In the genomic region with DNA sequence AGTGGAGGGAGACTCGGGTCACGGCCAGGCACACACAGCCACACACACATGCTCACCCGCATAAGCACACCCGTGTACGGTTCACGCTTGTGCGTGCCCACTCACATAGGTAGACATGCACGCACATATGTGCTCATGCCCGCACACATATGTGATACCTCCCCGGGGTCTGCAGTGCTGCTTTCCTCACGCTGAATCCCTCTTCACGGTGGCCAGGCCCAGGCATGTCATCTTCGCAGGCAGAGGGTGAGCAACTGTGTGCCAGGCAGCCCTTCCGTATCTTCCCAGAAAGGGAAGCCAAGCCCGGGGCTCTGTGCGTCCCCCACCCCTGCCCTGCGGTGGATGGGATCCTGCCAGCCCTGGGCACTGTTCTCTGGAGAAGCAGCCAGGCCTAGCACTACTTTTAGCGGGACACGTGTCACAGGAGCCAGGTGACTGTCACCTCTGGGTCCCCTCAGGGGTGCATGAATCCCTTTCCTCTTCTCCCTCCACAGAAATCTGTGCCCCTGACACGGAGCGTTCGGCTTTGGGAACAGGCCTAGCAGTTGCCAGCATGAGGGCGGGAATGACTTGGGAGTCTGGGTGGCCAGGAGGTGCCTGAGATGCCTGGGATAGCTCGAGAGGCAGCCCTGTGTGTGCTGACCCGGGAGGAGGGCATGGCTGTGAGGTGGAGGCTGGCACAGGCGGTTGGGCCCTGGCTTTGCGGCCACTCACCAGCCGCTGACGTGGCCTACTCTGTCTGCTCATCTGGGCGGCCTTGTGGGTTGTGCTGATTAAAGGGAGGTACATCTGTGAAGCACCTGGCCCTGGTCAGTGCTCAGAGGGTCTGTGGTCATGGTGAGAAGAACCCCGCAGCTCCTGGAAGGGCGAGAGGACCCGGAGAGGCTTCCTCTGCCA, we compare ENCODE assay signal across 17 cellular contexts. TPM values are rescaled to one million over a fixed set of nuclear protein-coding genes. Genes with fewer than 3 reads are reported as not detected.
A peak's percentile ranks its signal among the peaks of the same experiment; 100 is the strongest.
DNase-seq lines count a peak whose midpoint lies in the region; ATAC-seq and TF ChIP-seq lines count a peak whose summit lies in the region.
"Had no signal": no experiment of that assay in that cellular context is flagged by ENCODE, and none has a peak within 500 bp of the region (broad histone marks: within the 10 kb centered on the region; RNA-seq: fewer than 3 reads in every experiment).

No MANE protein-coding gene starts in this region.

- POLR2A ChIA-PET in RWPE1 (lab: Yijun Ruan, JAX; ENCODE audit: low non-redundant PET) = no interaction called here
- POLR2A ChIA-PET in activated CD4-positive, alpha-beta memory T cell treated with anti-CD3 and anti-CD28 coated beads, Interleukin-2, amount 10 ng/mL, durations not matched to agents 7 days and 5 days (lab: Charles Lee) = no interaction called here

- peaks cover 26 to 37% of the 10 kb centered on the region in 2 donors for H3K4me1 ChIP-seq in left lung
- peaks cover 28 to 34% of the 10 kb centered on the region in 2 donors for H3K4me1 ChIP-seq in gastrocnemius medialis
- H3K4me1 ChIP-seq in mucosa of descending colon (ENCODE audit: low read depth) = no peaks in the 10 kb centered on the region

- ATAC-seq in left lung = peak; percentile 74
- ATAC-seq in gastrocnemius medialis = peak; percentile 16 to 28
- no peak for ATAC-seq in mucosa of descending colon
- no peak for ATAC-seq in activated CD4-positive, CD25-positive, alpha-beta regulatory T cell treated with anti-CD3 and anti-CD28 coated beads, Interleukin-2, amount 50 U/mL, for 24 hours
- no peak for ATAC-seq in HG03442 (IDR thresholded peaks at IDR 0.05; ENCODE audit: unreplicated experiment)

- no peak overlapping the region for H3K4me3 Mint-ChIP-seq in activated CD4-positive, alpha-beta memory T cell treated with anti-CD3 and anti-CD28 coated beads, Interleukin-2, amount 10 ng/mL, durations not matched to agents 7 days and 5 days
- H3K4me3 Mint-ChIP-seq: activated CD4-positive, alpha-beta T cell treated with anti-CD3 and anti-CD28 coated beads, Interleukin-2, amount 10 ng/mL, durations not matched to agents 24 days and 14 days; activated T-helper 1 cell treated with anti-CD3 and anti-CD28 coated beads, Interleukin-12 subunit alpha, Interleukin-12 subunit beta, Interleukin-2, Interleukin-4 antibody, amounts not matched to agents 30 ng/mL and 10 ng/mL and 1 ng/mL, durations not matched to agents 14 hours and 24 hours and 36 hours; IgD-negative memory B cell; T-helper 1 cell treated with Interleukin-12 subunit alpha and Interleukin-12 subunit beta and Interleukin-4 antibody, amounts not matched to agents 30 μg/mL and 1 μg/mL, for 36 hours had no signal

- TF ChIP-seq CTCF in RWPE1 (conservative IDR thresholded peaks at IDR 0.05; ENCODE audit: low read depth) = no peak
- no peak for TF ChIP-seq CTCF in epithelial cell of esophagus (IDR thresholded peaks at IDR 0.05; ENCODE audit: insufficient read depth, low read depth, low read length, missing control alignments)
- TF ChIP-seq CTCF in left lung (IDR thresholded peaks at IDR 0.05) = no peak
- no peak for TF ChIP-seq CTCF in gastrocnemius medialis (IDR thresholded peaks at IDR 0.05 in 4 of 5, conservative IDR thresholded peaks at IDR 0.05 in 1 of 5)
- no peak for TF ChIP-seq CTCF in mucosa of descending colon (IDR thresholded peaks at IDR 0.05)

- DNase-seq in RWPE1 (ENCODE audit: low spot score) (no peak), epithelial cell of esophagus (ENCODE audit: low read depth) (peak; percentile 59), left lung (peak in 1 of 2 donors; percentile 73), gastrocnemius medialis (peak in 1 of 2 donors; percentile 45), mucosa of descending colon (no peak)
- no peak for DNase-seq in activated CD4-positive, alpha-beta memory T cell treated with anti-CD3 and anti-CD28 coated beads, Interleukin-2, amount 10 ng/mL, durations not matched to agents 7 days and 5 days
- DNase-seq: activated CD4-positive, alpha-beta T cell treated with anti-CD3 and anti-CD28 coated beads, Interleukin-2, amount 10 ng/mL, durations not matched to agents 24 days and 14 days; DMS153; NCI-H1105 treated with DMSO at 0.1 percent for 48 hours; NCI-H345; PC-9 had no signal

- CTCF ChIA-PET in RWPE1 (lab: Yijun Ruan, JAX) = interaction anchor here (0.6 kb wide), 2 partner anchors 18 to 19 kb away, joined by 3 read pairs; no protein-coding TSS in a partner anchor
- CTCF ChIA-PET in activated CD4-positive, alpha-beta memory T cell treated with anti-CD3 and anti-CD28 coated beads, Interleukin-2, amount 10 ng/mL, durations not matched to agents 7 days and 5 days (lab: Charles Lee) = no interaction called here

- intact Hi-C loops in left lung (cut with DNase I) (no loop called here), gastrocnemius medialis (cut with DNase I; ENCODE audit: low total_unique reads) (no loop called here), mucosa of descending colon (cut with DNase I, micrococcal nuclease) (no loop called here)

- in situ Hi-C loops in gastrocnemius medialis (cut with MboI; ENCODE audit: low sequenced_read_pairs in 4 of 4) = no loop called here

- H3K4me3 ChIP-seq in epithelial cell of esophagus (ENCODE audit: low read length) = no peak overlapping the region
- H3K4me3 ChIP-seq in left lung = no peak overlapping the region
- no peak overlapping the region for H3K4me3 ChIP-seq in gastrocnemius medialis
- H3K4me3 ChIP-seq in mucosa of descending colon = no peak overlapping the region
- H3K4me3 ChIP-seq: esophagus muscularis mucosa, PC-9 had no signal

- no peak for TF ChIP-seq POLR2A in gastrocnemius medialis (IDR thresholded peaks at IDR 0.05)

- no peaks in the 10 kb centered on the region for H3K9me3 Mint-ChIP-seq in activated CD4-positive, alpha-beta memory T cell treated with anti-CD3 and anti-CD28 coated beads, Interleukin-2, amount 10 ng/mL, durations not matched to agents 7 days and 5 days
- H3K9me3 Mint-ChIP-seq: activated CD4-positive, alpha-beta T cell treated with anti-CD3 and anti-CD28 coated beads, Interleukin-2, amount 10 ng/mL, durations not matched to agents 24 days and 14 days; activated T-helper 1 cell treated with anti-CD3 and anti-CD28 coated beads, Interleukin-12 subunit alpha, Interleukin-12 subunit beta, Interleukin-2, Interleukin-4 antibody, amounts not matched to agents 30 ng/mL and 10 ng/mL and 1 ng/mL, durations not matched to agents 14 hours and 24 hours and 36 hours; IgD-negative memory B cell; T-helper 1 cell treated with Interleukin-12 subunit alpha and Interleukin-12 subunit beta and Interleukin-4 antibody, amounts not matched to agents 30 μg/mL and 1 μg/mL, for 36 hours had no signal

- H3K27me3 Mint-ChIP-seq in activated CD4-positive, alpha-beta memory T cell treated with anti-CD3 and anti-CD28 coated beads, Interleukin-2, amount 10 ng/mL, durations not matched to agents 7 days and 5 days = no peaks in the 10 kb centered on the region
- H3K27me3 Mint-ChIP-seq: activated CD4-positive, alpha-beta T cell treated with anti-CD3 and anti-CD28 coated beads, Interleukin-2, amount 10 ng/mL, durations not matched to agents 24 days and 14 days had no signal

- no peaks in the 10 kb centered on the region for H3K27me3 ChIP-seq in left lung
- no peaks in the 10 kb centered on the region for H3K27me3 ChIP-seq in gastrocnemius medialis
- H3K27me3 ChIP-seq: esophagus muscularis mucosa had no signal

- no peaks in the 10 kb centered on the region for H3K36me3 Mint-ChIP-seq in activated CD4-positive, alpha-beta memory T cell treated with anti-CD3 and anti-CD28 coated beads, Interleukin-2, amount 10 ng/mL, durations not matched to agents 7 days and 5 days (ENCODE audit: low read depth)
- H3K36me3 Mint-ChIP-seq: IgD-negative memory B cell had no signal

- peaks cover 0 to 28% of the 10 kb centered on the region in 2 donors for H3K36me3 ChIP-seq in left lung
- no peaks in the 10 kb centered on the region for H3K36me3 ChIP-seq in gastrocnemius medialis
- H3K36me3 ChIP-seq in mucosa of descending colon (ENCODE audit: low read depth) = no peaks in the 10 kb centered on the region

- H3K4me1 Mint-ChIP-seq in activated CD4-positive, alpha-beta memory T cell treated with anti-CD3 and anti-CD28 coated beads, Interleukin-2, amount 10 ng/mL, durations not matched to agents 7 days and 5 days = peaks cover 6% of the 10 kb centered on the region
- H3K4me1 Mint-ChIP-seq: activated CD4-positive, alpha-beta T cell treated with anti-CD3 and anti-CD28 coated beads, Interleukin-2, amount 10 ng/mL, durations not matched to agents 24 days and 14 days; IgD-negative memory B cell had no signal

- H3K27ac ChIP-seq in RWPE1 = peak overlapping the region; percentile 99
- peak overlapping the region; percentile 65 to 85 for H3K27ac ChIP-seq in left lung
- peak overlapping the region; percentile 44 to 75 (median 56) for H3K27ac ChIP-seq in gastrocnemius medialis
- H3K27ac ChIP-seq: PC-9 had no signal

- H3K27ac Mint-ChIP-seq in activated CD4-positive, alpha-beta memory T cell treated with anti-CD3 and anti-CD28 coated beads, Interleukin-2, amount 10 ng/mL, durations not matched to agents 7 days and 5 days = no peak overlapping the region
- H3K27ac Mint-ChIP-seq: activated CD4-positive, alpha-beta T cell treated with anti-CD3 and anti-CD28 coated beads, Interleukin-2, amount 10 ng/mL, durations not matched to agents 24 days and 14 days; activated T-helper 1 cell treated with anti-CD3 and anti-CD28 coated beads, Interleukin-12 subunit alpha, Interleukin-12 subunit beta, Interleukin-2, Interleukin-4 antibody, amounts not matched to agents 30 ng/mL and 10 ng/mL and 1 ng/mL, durations not matched to agents 14 hours and 24 hours and 36 hours; IgD-negative memory B cell; T-helper 1 cell treated with Interleukin-12 subunit alpha and Interleukin-12 subunit beta and Interleukin-4 antibody, amounts not matched to agents 30 μg/mL and 1 μg/mL, for 36 hours had no signal

- H3K9me3 ChIP-seq in left lung = no peaks in the 10 kb centered on the region
- H3K9me3 ChIP-seq in gastrocnemius medialis = no peaks in the 10 kb centered on the region
- no peaks in the 10 kb centered on the region for H3K9me3 ChIP-seq in mucosa of descending colon
- H3K9me3 ChIP-seq: esophagus muscularis mucosa had no signal

RNA-seq across cellular contexts. Expression of a gene that starts 47.5 kb away (rescaled TPM):
- 100 to 1,000 TPM in 1 of 2 donors, 10 to 100 TPM in 1; 76.3 to 135 TPM for total RNA-seq in left lung
- total RNA-seq in gastrocnemius medialis = 10 to 100 TPM in 3 of 4 donors, 1 to 10 TPM in 1; 7.3 to 36.1 (median 15.4) TPM
- 10 to 100 TPM; 11.6 to 76.7 (median 19.4) TPM for total RNA-seq in mucosa of descending colon
- 1 to 10 TPM; 1.5 to 2.4 TPM for total RNA-seq in activated CD4-positive, alpha-beta memory T cell treated with anti-CD3 and anti-CD28 coated beads, Interleukin-2, amount 10 ng/mL, durations not matched to agents 7 days and 5 days

Comparison
In these comparisons a context has a peak if more than half of its experiments do, and no peak if none do; other contexts are left out.
1. ATAC-seq: peak in left lung (single experiment) and gastrocnemius medialis (2 of 2); none in mucosa of descending colon (single experiment), activated CD4-positive, CD25-positive, alpha-beta regulatory T cell treated with anti-CD3 and anti-CD28 coated beads, Interleukin-2, amount 50 U/mL, for 24 hours (0 of 2) and HG03442 (single experiment).
2. Peak in every context shown above with its lines, with median percentiles within 50 percentile points of each other: H3K27ac ChIP-seq.